1 cellular context compared by ENCODE assay signal in genomic region chr6:37204014-37204751, GRCh38.
TF ChIP-seq lines count a peak whose summit lies in the region.

No MANE protein-coding gene starts in this region.

TF ChIP-seq in K562, 482 proteins besides CTCF, POLR2A, EP300 and RAD21 (continued from another document and continues in another):
- no peak for TF ChIP-seq ATF2 (CRISPR knock-in tag; IDR thresholded peaks at IDR 0.05)
- TF ChIP-seq TFAP4 (CRISPR knock-in tag; IDR thresholded peaks at IDR 0.05; ENCODE audit: borderline replicate concordance), result no peak
- no peak for TF ChIP-seq CBFA2T2 (conservative IDR thresholded peaks at IDR 0.05)
- TF ChIP-seq ZBTB26 (CRISPR knock-in tag; IDR thresholded peaks at IDR 0.05), result peak; percentile 82; the same call in 1 of the 2 replicates
- no peak for TF ChIP-seq PHTF2 (CRISPR knock-in tag; IDR thresholded peaks at IDR 0.05)
- 0 out of 2 replicates have a peak, but pooled peaks have one; percentile 65 for TF ChIP-seq RREB1 (CRISPR knock-in tag; IDR thresholded peaks at IDR 0.05)
- no peak for TF ChIP-seq ARID3B (CRISPR knock-in tag; IDR thresholded peaks at IDR 0.05; ENCODE audit: borderline replicate concordance)
- no peak for TF ChIP-seq CAMTA2 (CRISPR knock-in tag; conservative IDR thresholded peaks at IDR 0.05)
- peak; percentile 34 for TF ChIP-seq NUFIP1 (IDR thresholded peaks at IDR 0.05; ENCODE audit: partially characterized antibody)
- no peak for TF ChIP-seq MNT (conservative IDR thresholded peaks at IDR 0.05)
- peak; percentile 95 to 97 for TF ChIP-seq MLLT1 (IDR thresholded peaks at IDR 0.05)
- TF ChIP-seq ZNF124 (CRISPR knock-in tag; IDR thresholded peaks at IDR 0.05), result no peak
- no peak for TF ChIP-seq CHD2 (IDR thresholded peaks at IDR 0.05; ENCODE audit: low read depth, low read length)
- no peak for TF ChIP-seq HMGN3 (IDR thresholded peaks at IDR 0.05; ENCODE audit: borderline replicate concordance, extremely low read depth, insufficient read length, low read depth, low read length)
- no peak for TF ChIP-seq NR0B1 (IDR thresholded peaks at IDR 0.05; ENCODE audit: partially characterized antibody)
- TF ChIP-seq KDM1A (IDR thresholded peaks at IDR 0.05), result peak; percentile 60 to 73
- no peak for TF ChIP-seq KLF16 (IDR thresholded peaks at IDR 0.05)
- no peak for TF ChIP-seq NFE2L1 (tag; IDR thresholded peaks at IDR 0.05; ENCODE audit: borderline replicate concordance, low read depth)
- peak; percentile 99 for TF ChIP-seq HLTF (IDR thresholded peaks at IDR 0.05)
- TF ChIP-seq USF2 (CRISPR knock-in tag; IDR thresholded peaks at IDR 0.05), result no peak
- 0 out of 2 replicates have a peak, but pooled peaks have one; percentile 72 for TF ChIP-seq HOXB6 (CRISPR knock-in tag; IDR thresholded peaks at IDR 0.05; ENCODE audit: borderline replicate concordance)
- no peak; the same call in none of the 2 replicates for TF ChIP-seq SUPT5H (IDR thresholded peaks at IDR 0.05)
- no peak for TF ChIP-seq ZNF398 (CRISPR knock-in tag; IDR thresholded peaks at IDR 0.05)
- TF ChIP-seq ESRRB (CRISPR knock-in tag; IDR thresholded peaks at IDR 0.05; ENCODE audit: borderline replicate concordance), result no peak
- no peak for TF ChIP-seq TRIM28 (IDR thresholded peaks at IDR 0.05)
- 0 out of 2 replicates have a peak, but pooled peaks have one; percentile 15 for TF ChIP-seq BHLHE40 (IDR thresholded peaks at IDR 0.05; ENCODE audit: low read length)
- peak; percentile 67 for TF ChIP-seq NCOA1 (IDR thresholded peaks at IDR 0.05; ENCODE audit: low read depth)
- TF ChIP-seq ILF3 (IDR thresholded peaks at IDR 0.05; ENCODE audit: borderline replicate concordance), result no peak
- no peak for TF ChIP-seq SMARCB1 (IDR thresholded peaks at IDR 0.05; ENCODE audit: insufficient read length, low read depth)
- no peak for TF ChIP-seq SREBF2 (CRISPR knock-in tag; IDR thresholded peaks at IDR 0.05)
- peak; percentile 70 for TF ChIP-seq ADNP (tag; IDR thresholded peaks at IDR 0.05)
- no peak for TF ChIP-seq BDP1 (IDR thresholded peaks at IDR 0.05; ENCODE audit: insufficient read depth, insufficient read length)
- TF ChIP-seq ZNF217 (CRISPR knock-in tag; IDR thresholded peaks at IDR 0.05), result no peak
- TF ChIP-seq HNRNPK (IDR thresholded peaks at IDR 0.05; ENCODE audit: low read depth, low read length, poor library complexity, severe bottlenecking), result no peak
- no peak for TF ChIP-seq PKNOX1 (IDR thresholded peaks at IDR 0.05)
